Comparison of ENCODE assay signal across 25 cellular contexts in genomic region chr4:169307581-169307980, GRCh38. TPM values are rescaled to one million over a fixed set of nuclear protein-coding genes. Genes with fewer than 3 reads are reported as not detected.
DNase-seq lines count a peak whose midpoint lies in the region; ATAC-seq, FAIRE-seq and TF ChIP-seq lines count a peak whose summit lies in the region.
"Had no signal": no experiment of that assay in that cellular context is flagged by ENCODE, and none has a peak within 500 bp of the region (broad histone marks: within the 10 kb centered on the region; RNA-seq: fewer than 3 reads in every experiment).

No MANE protein-coding gene starts in this region.

- no peaks in the 10 kb centered on the region for H3K36me3 Mint-ChIP-seq in CD4-positive, alpha-beta T cell (ENCODE audit: low read depth)
- H3K36me3 Mint-ChIP-seq: CD8-positive, alpha-beta memory T cell had no signal

- CTCF ChIA-PET in CD4-positive, alpha-beta T cell (lab: Charles Lee), result no interaction called here

- TF ChIP-seq CTCF in VCaP (conservative IDR thresholded peaks at IDR 0.05) (no peak), mucosa of descending colon (IDR thresholded peaks at IDR 0.05) (no peak)
- no peak for TF ChIP-seq CTCF in CD4-positive, alpha-beta T cell (IDR thresholded peaks at IDR 0.05)

- peak; percentile 31 for FAIRE-seq in HTR-8/SVneo (lab: Jason Lieb, UNC)
- FAIRE-seq: A204.1, GM12878 had no signal

- peaks cover 15% of the 10 kb centered on the region for H3K4me1 ChIP-seq in mucosa of descending colon (ENCODE audit: low read depth)

- POLR2A ChIA-PET in CD4-positive, alpha-beta T cell (lab: Charles Lee), result no interaction called here

- no peak overlapping the region for H3K4me3 ChIP-seq in mucosa of descending colon
- H3K4me3 ChIP-seq: GM12878 had no signal

- H3K27ac Mint-ChIP-seq in CD4-positive, alpha-beta T cell, result no peak overlapping the region
- H3K27ac Mint-ChIP-seq: activated T-helper 1 cell treated with anti-CD3 and anti-CD28 coated beads, Interleukin-12 subunit alpha, Interleukin-12 subunit beta, Interleukin-2, Interleukin-4 antibody, amounts not matched to agents 30 ng/mL and 10 ng/mL and 1 ng/mL, durations not matched to agents 14 hours and 24 hours and 36 hours; CD8-positive, alpha-beta memory T cell; endodermal cell had no signal

- H3K9me3 ChIP-seq in mucosa of descending colon, result no peaks in the 10 kb centered on the region
- H3K9me3 ChIP-seq in CD4-positive, alpha-beta T cell (ENCODE audit: control insufficient read depth, low read length), result no peaks in the 10 kb centered on the region

- ATAC-seq in mucosa of descending colon (peak; percentile 80), GM19463 (IDR thresholded peaks at IDR 0.05; ENCODE audit: unreplicated experiment) (no peak)
- no peak for ATAC-seq in CD4-positive, alpha-beta T cell (ENCODE audit: poor library complexity)
- ATAC-seq: GM12878 had no signal

- H3K27me3 ChIP-seq in CD4-positive, alpha-beta T cell (ENCODE audit: control insufficient read depth, insufficient read depth, low read length), result no peaks in the 10 kb centered on the region

- peaks cover 2% of the 10 kb centered on the region for H3K27me3 Mint-ChIP-seq in CD4-positive, alpha-beta T cell

- DNase-seq in NCI-H2081 (lab: John Stamatoyannopoulos, UW) (peak; percentile 3 to 22), NCI-H2081 treated with DMSO at 0.1 percent for 48 hours (lab: John Stamatoyannopoulos, UW) (no peak), HTR-8/SVneo (ENCODE audit: insufficient read length, low spot score) (no peak), mucosa of descending colon (no peak), HCEC 1CT (no peak)
- no peak for DNase-seq in CD4-positive, alpha-beta T cell
- DNase-seq: activated CD4-positive, alpha-beta T cell treated with anti-CD3 and anti-CD28 coated beads, Interleukin-2, amount 50 U/mL, for 1 hour; activated naive CD4-positive, alpha-beta T cell treated with anti-CD3 and anti-CD28 coated beads, Interleukin-2, amount 50 U/mL, for 16 hours; AML-193; amygdala; CD8-positive, alpha-beta memory T cell; cortex of kidney; endodermal cell; GOT3; Karpas-422; NCI-H1930; NCI-H526 treated with DMSO at 0.1 percent for 48 hours; stimulated activated CD8-positive, alpha-beta memory T cell treated with anti-CD3 and anti-CD28 coated beads, Interleukin-4, amount 100 ng/mL, for 48 hours; T-helper 9 cell; trophoblast cell had no signal

- peak overlapping the region; percentile 96; the same call in 1 of the 2 replicates for H3K27ac ChIP-seq in VCaP
- H3K27ac ChIP-seq in CD4-positive, alpha-beta T cell (ENCODE audit: low read depth, low read length), result no peak overlapping the region

- no peak overlapping the region for H3K4me3 Mint-ChIP-seq in CD4-positive, alpha-beta T cell
- H3K4me3 Mint-ChIP-seq: activated T-helper 1 cell treated with anti-CD3 and anti-CD28 coated beads, Interleukin-12 subunit alpha, Interleukin-12 subunit beta, Interleukin-2, Interleukin-4 antibody, amounts not matched to agents 30 ng/mL and 10 ng/mL and 1 ng/mL, durations not matched to agents 14 hours and 24 hours and 36 hours; CD8-positive, alpha-beta memory T cell; endodermal cell had no signal

- no peaks in the 10 kb centered on the region for H3K36me3 ChIP-seq in mucosa of descending colon (ENCODE audit: low read depth)

- intact Hi-C loops in mucosa of descending colon (cut with DNase I, micrococcal nuclease), result no loop called here
- intact Hi-C loops in CD4-positive, alpha-beta T cell (cut with DNase I, micrococcal nuclease), result no loop called here

- peaks cover 1% of the 10 kb centered on the region for H3K9me3 Mint-ChIP-seq in CD4-positive, alpha-beta T cell
- H3K9me3 Mint-ChIP-seq: activated T-helper 1 cell treated with anti-CD3 and anti-CD28 coated beads, Interleukin-12 subunit alpha, Interleukin-12 subunit beta, Interleukin-2, Interleukin-4 antibody, amounts not matched to agents 30 ng/mL and 10 ng/mL and 1 ng/mL, durations not matched to agents 14 hours and 24 hours and 36 hours had no signal

- H3K4me1 Mint-ChIP-seq in CD4-positive, alpha-beta T cell (ENCODE audit: low read depth), result no peaks in the 10 kb centered on the region
- H3K4me1 Mint-ChIP-seq: CD8-positive, alpha-beta memory T cell had no signal

RNA-seq across cellular contexts. Expression of gene SH3RF1, which starts 36.8 kb away (rescaled TPM):
- 10 to 100 TPM; 45.3 to 82.3 (median 65.5) TPM for total RNA-seq in mucosa of descending colon
- under 1 TPM in 1 of 2 experiments, not detected in 1; 0.25 TPM for total RNA-seq in CD4-positive, alpha-beta T cell

Comparison
In these comparisons a context has a peak if more than half of its experiments do, and no peak if none do; other contexts are left out.
1. DNase-seq: peak in NCI-H2081 (2 of 2); none in NCI-H2081 treated with DMSO at 0.1 percent for 48 hours (single experiment), HTR-8/SVneo (single experiment), mucosa of descending colon (0 of 3), CD4-positive, alpha-beta T cell (0 of 10) and HCEC 1CT (single experiment).
2. RNA of gene SH3RF1, which starts 36.8 kb away (total RNA-seq): 45.3 to 82.3 TPM in mucosa of descending colon; 0.25 TPM in CD4-positive, alpha-beta T cell; every median in the first group is over 10 times any median in the second.